ENCODE assay signal across 29 cellular contexts in the genomic region with DNA sequence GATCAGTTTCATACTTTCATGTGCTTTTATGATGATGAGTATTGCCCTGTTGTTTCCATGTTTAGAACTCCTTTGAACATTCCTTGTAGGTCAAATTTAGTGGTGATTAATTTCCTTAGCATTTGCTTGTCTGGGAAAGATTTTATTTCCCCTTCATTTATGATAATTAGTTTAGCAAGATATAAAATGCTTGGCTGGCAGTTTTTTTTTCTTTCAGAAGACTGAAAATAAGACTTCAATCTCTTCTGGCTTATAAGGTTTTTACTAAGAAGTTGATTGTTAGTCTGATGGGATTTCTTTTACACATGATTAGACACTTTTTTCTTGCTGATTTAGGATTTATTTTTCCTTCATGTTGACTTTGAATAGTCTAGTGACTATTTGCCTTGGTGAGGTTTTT.
"Had no signal": no experiment of that assay in that cellular context is flagged by ENCODE, and none has a peak within 500 bp of the region (broad histone marks: within the 10 kb centered on the region; RNA-seq: fewer than 3 reads in every experiment).

No MANE protein-coding gene starts in this region.

- FAIRE-seq: RCC 7860 had no signal

- H3K4me2 ChIP-seq: PC-9 had no signal

- H3K4me3 ChIP-seq: PC-9, SJCRH30, SK-N-MC had no signal

- ATAC-seq: Panc1, Right ventricle myocardium inferior, SK-N-SH treated with all-trans-retinoic acid at 6 μM for 48 hours had no signal

- H3K36me3 ChIP-seq: SJCRH30 had no signal

- H3K9me3 ChIP-seq: SJCRH30 had no signal

- H3K4me1 ChIP-seq: SJCRH30 had no signal

- H3K27me3 ChIP-seq: SJCRH30 had no signal

- H2AFZ ChIP-seq: PC-9 had no signal

- DNase-seq: Karpas-422, MM.1S, MV-4-11, NCI-H1092, NCI-H1105, NCI-H1417 treated with DMSO at 0.1 percent for 48 hours, NCI-H1694 treated with DMSO at 0.1 percent for 48 hours, NCI-H187 treated with DMSO at 0.1 percent for 48 hours, NCI-H2029, NCI-H2081, NCI-H2171 treated with DMSO at 0.1 percent for 48 hours, NCI-H2227 treated with DMSO at 0.1 percent for 48 hours, NCI-H345, NCI-H446, NCI-H510A treated with DMSO at 0.1 percent for 48 hours, NCI-H524 treated with DMSO at 0.1 percent for 48 hours, NCI-H526 treated with DMSO at 0.1 percent for 48 hours, NCI-H82, PC-9, SHP77, SIG-M5, SJCRH30, T-helper 1 cell had no signal

- H3K27ac ChIP-seq: PC-9, RWPE1, SJCRH30, SK-N-MC had no signal
